9 cellular contexts compared by ENCODE assay signal in genomic region chr11:9462806-9463537, GRCh38. TPM values are rescaled to one million over a fixed set of nuclear protein-coding genes. Genes with fewer than 3 reads are reported as not detected.
DNase-seq lines count a peak whose midpoint lies in the region; ATAC-seq and TF ChIP-seq lines count a peak whose summit lies in the region.
"Had no signal": no experiment of that assay in that cellular context is flagged by ENCODE, and none has a peak within 500 bp of the region (broad histone marks: within the 10 kb centered on the region; RNA-seq: fewer than 3 reads in every experiment).

No MANE protein-coding gene starts in this region.

- H3K4me3 Mint-ChIP-seq in activated T-cell treated with anti-CD3 and anti-CD28 coated beads, Interleukin-2, amount 50 U/mL, for 72 hours, result peak overlapping the region; percentile 88 to 95
- peak overlapping the region; percentile 88 for H3K4me3 Mint-ChIP-seq in T-helper 1 cell treated with Interleukin-12 subunit alpha and Interleukin-12 subunit beta and Interleukin-4 antibody, amounts not matched to agents 30 μg/mL and 1 μg/mL, for 36 hours

- no peak for DNase-seq in activated T-cell treated with anti-CD3 and anti-CD28 coated beads, Interleukin-2, amount 50 U/mL, for 72 hours
- DNase-seq in activated T-cell treated with anti-CD3 and anti-CD28 coated beads, Interleukin-2, amount 50 U/mL, for 48 hours, result no peak
- DNase-seq in foreskin keratinocyte, result peak; percentile 33 to 71
- no peak for DNase-seq in thoracic aorta (ENCODE audit: low spot score)
- DNase-seq in NCI-H1694 treated with DMSO at 0.1 percent for 48 hours (lab: John Stamatoyannopoulos, UW), result no peak
- no peak for DNase-seq in cerebellar cortex (ENCODE audit: low spot score)
- DNase-seq in caudate nucleus (lab: John Stamatoyannopoulos, UW), result no peak
- DNase-seq: Peyer's patch had no signal

- TF ChIP-seq CTCF in foreskin keratinocyte (conservative IDR thresholded peaks at IDR 0.05) (no peak), thoracic aorta (IDR thresholded peaks at IDR 0.05) (no peak)

- peaks cover 35% of the 10 kb centered on the region for H3K4me1 Mint-ChIP-seq in activated T-cell treated with anti-CD3 and anti-CD28 coated beads, Interleukin-2, amount 50 U/mL, for 72 hours (ENCODE audit: low read depth)
- H3K4me1 Mint-ChIP-seq in T-helper 1 cell treated with Interleukin-12 subunit alpha and Interleukin-12 subunit beta and Interleukin-4 antibody, amounts not matched to agents 30 μg/mL and 1 μg/mL, for 36 hours (ENCODE audit: low read depth), result peaks cover 24% of the 10 kb centered on the region

- H3K27me3 Mint-ChIP-seq in activated T-cell treated with anti-CD3 and anti-CD28 coated beads, Interleukin-2, amount 50 U/mL, for 72 hours (ENCODE audit: low read depth), result no peaks in the 10 kb centered on the region
- H3K27me3 Mint-ChIP-seq in T-helper 1 cell treated with Interleukin-12 subunit alpha and Interleukin-12 subunit beta and Interleukin-4 antibody, amounts not matched to agents 30 μg/mL and 1 μg/mL, for 36 hours (ENCODE audit: low read depth), result no peaks in the 10 kb centered on the region

- peaks cover 4 to 13% of the 10 kb centered on the region in 2 donors for H3K36me3 Mint-ChIP-seq in activated T-cell treated with anti-CD3 and anti-CD28 coated beads, Interleukin-2, amount 50 U/mL, for 72 hours (ENCODE audit: insufficient read depth in 2 of 2)
- H3K36me3 Mint-ChIP-seq in T-helper 1 cell treated with Interleukin-12 subunit alpha and Interleukin-12 subunit beta and Interleukin-4 antibody, amounts not matched to agents 30 μg/mL and 1 μg/mL, for 36 hours (ENCODE audit: low read depth), result peaks cover 17% of the 10 kb centered on the region

- H3K9me3 ChIP-seq in thoracic aorta, result no peaks in the 10 kb centered on the region
- H3K9me3 ChIP-seq: Peyer's patch had no signal

- H3K27me3 ChIP-seq in foreskin keratinocyte (no peaks in the 10 kb centered on the region), thoracic aorta (replicated peaks; ENCODE audit: insufficient read depth) (no peaks in the 10 kb centered on the region)
- H3K27me3 ChIP-seq: Peyer's patch had no signal

- H3K4me1 ChIP-seq in foreskin keratinocyte (peaks cover 7% of the 10 kb centered on the region), thoracic aorta (ENCODE audit: control insufficient read depth in 1 of 2, low read depth in 2 of 2) (peaks cover 6 to 21% of the 10 kb centered on the region in 2 donors)

- H3K27ac ChIP-seq in foreskin keratinocyte (no peak overlapping the region), thoracic aorta (peak overlapping the region; percentile 99 to 100), caudate nucleus (ENCODE audit: low read depth, low read length) (no peak overlapping the region)

- peak overlapping the region; percentile 96 for H3K27ac Mint-ChIP-seq in activated T-cell treated with anti-CD3 and anti-CD28 coated beads, Interleukin-2, amount 50 U/mL, for 72 hours
- H3K27ac Mint-ChIP-seq in T-helper 1 cell treated with Interleukin-12 subunit alpha and Interleukin-12 subunit beta and Interleukin-4 antibody, amounts not matched to agents 30 μg/mL and 1 μg/mL, for 36 hours, result peak overlapping the region; percentile 90

- H3K9me3 Mint-ChIP-seq in activated T-cell treated with anti-CD3 and anti-CD28 coated beads, Interleukin-2, amount 50 U/mL, for 72 hours, result no peaks in the 10 kb centered on the region
- H3K9me3 Mint-ChIP-seq in T-helper 1 cell treated with Interleukin-12 subunit alpha and Interleukin-12 subunit beta and Interleukin-4 antibody, amounts not matched to agents 30 μg/mL and 1 μg/mL, for 36 hours, result no peaks in the 10 kb centered on the region

- no peak overlapping the region for H3K4me3 ChIP-seq in thoracic aorta

- ATAC-seq in activated T-cell treated with anti-CD3 and anti-CD28 coated beads, Interleukin-2, amount 50 U/mL, for 72 hours (replicated peaks in 1 of 2), result no peak
- no peak for ATAC-seq in foreskin keratinocyte
- no peak for ATAC-seq in thoracic aorta (ENCODE audit: insufficient number of reproducible peaks, low FRiP score, low read depth)

- no peaks in the 10 kb centered on the region for H3K36me3 ChIP-seq in thoracic aorta
- H3K36me3 ChIP-seq: Peyer's patch had no signal

RNA-seq across cellular contexts. Expression of gene ZNF143, which starts 2.2 kb away (rescaled TPM):
- total RNA-seq in activated T-cell treated with anti-CD3 and anti-CD28 coated beads, Interleukin-2, amount 50 U/mL, for 72 hours, result 10 to 100 TPM; 21.8 to 29.1 TPM
- 22.7 and 24.1 TPM in 2 replicates for total RNA-seq in foreskin keratinocyte
- 10.8 and 11.4 TPM in 2 replicates for polyA plus RNA-seq in foreskin keratinocyte
- 10 to 100 TPM; 45.1 to 80.6 TPM for total RNA-seq in thoracic aorta

Comparison
In these comparisons a context has a peak if more than half of its experiments do, and no peak if none do; other contexts are left out.
1. DNase-seq: peak in foreskin keratinocyte (2 of 2); none in activated T-cell treated with anti-CD3 and anti-CD28 coated beads, Interleukin-2, amount 50 U/mL, for 72 hours (0 of 2), activated T-cell treated with anti-CD3 and anti-CD28 coated beads, Interleukin-2, amount 50 U/mL, for 48 hours (0 of 2), thoracic aorta (single experiment), NCI-H1694 treated with DMSO at 0.1 percent for 48 hours (single experiment), cerebellar cortex (single experiment) and caudate nucleus (0 of 61).
2. H3K27ac ChIP-seq: peak in thoracic aorta (2 of 2); none in foreskin keratinocyte (single experiment) and caudate nucleus (single experiment).